In genomic region chr3:59425942-59426341, GRCh38 we compare ENCODE assay signal across 1 cellular context.
TF ChIP-seq lines count a peak whose summit lies in the region.

No MANE protein-coding gene starts in this region.

TF ChIP-seq in IMR-90, 13 proteins besides CTCF, POLR2A, EP300 and RAD21 (continued from another document):
- TF ChIP-seq ELK1 (IDR thresholded peaks at IDR 0.05; ENCODE audit: borderline replicate concordance, low read depth, low read length), result no peak
- TF ChIP-seq BHLHE40 (IDR thresholded peaks at IDR 0.05; ENCODE audit: low read depth, low read length), result no peak
- no peak for TF ChIP-seq FOS (IDR thresholded peaks at IDR 0.05; ENCODE audit: low read depth, low read length)
- TF ChIP-seq SMC3 (IDR thresholded peaks at IDR 0.05; ENCODE audit: low read depth, low read length), result no peak
- TF ChIP-seq MXI1 (IDR thresholded peaks at IDR 0.05; ENCODE audit: borderline replicate concordance, low read depth, low read length), result no peak
- no peak for TF ChIP-seq CEBPB (IDR thresholded peaks at IDR 0.05; ENCODE audit: low read depth, low read length)
- TF ChIP-seq RFX5 (IDR thresholded peaks at IDR 0.05; ENCODE audit: low read depth, low read length), result no peak
